ENCODE assay signal across 16 cellular contexts in genomic region chr10:12687996-12688395, GRCh38.
"Had no signal": no experiment of that assay in that cellular context is flagged by ENCODE, and none has a peak within 500 bp of the region (broad histone marks: within the 10 kb centered on the region; RNA-seq: fewer than 3 reads in every experiment).

No MANE protein-coding gene starts in this region.

- H3K4me1 ChIP-seq: left ventricle myocardium inferior, neural progenitor cell had no signal

- H3K4me2 ChIP-seq: neural progenitor cell had no signal

- H3K36me3 ChIP-seq: left ventricle myocardium inferior, neural progenitor cell, ovary had no signal

- H3K9me3 ChIP-seq: left ventricle myocardium inferior, ovary had no signal

- H3K27me3 Mint-ChIP-seq: central memory CD8-positive, alpha-beta T cell; progenitor cell of endocrine pancreas had no signal

- H3K4me3 ChIP-seq: left ventricle myocardium inferior, neural progenitor cell, ovary had no signal

- H3K27ac Mint-ChIP-seq: natural killer cell, neural progenitor cell, progenitor cell of endocrine pancreas had no signal

- H3K9ac ChIP-seq: neural progenitor cell had no signal

- H2AFZ ChIP-seq: neural progenitor cell had no signal

- H3K36me3 Mint-ChIP-seq: immature natural killer cell, natural killer cell, neural progenitor cell had no signal

- H3K27ac ChIP-seq: epithelial cell of prostate, left ventricle myocardium inferior, neural progenitor cell, ovary had no signal

- ATAC-seq: natural killer cell, right cardiac atrium had no signal

- H3K27me3 ChIP-seq: neural progenitor cell, ovary had no signal

- DNase-seq: effector memory CD4-positive, alpha-beta T cell; foreskin melanocyte; immature natural killer cell; left ventricle myocardium inferior; natural killer cell; nucleus accumbens; ovary; right cardiac atrium; small intestine; stimulated activated CD4-positive, alpha-beta T cell treated with anti-CD3 and anti-CD28 coated beads, Interleukin-12 subunit alpha, Interleukin-12 subunit beta, amount 100 ng/mL, for 4 hours; stimulated activated naive CD4-positive, alpha-beta T cell treated with Interleukin-2 at 50 U/mL for 16 hours; trophoblast cell had no signal

- H3K9me3 Mint-ChIP-seq: central memory CD8-positive, alpha-beta T cell; immature natural killer cell; natural killer cell; neural progenitor cell had no signal

- H3K4me3 Mint-ChIP-seq: central memory CD8-positive, alpha-beta T cell; immature natural killer cell; natural killer cell; neural progenitor cell had no signal
